19 cellular contexts compared by ENCODE assay signal in genomic region chr2:37633234-37633633, GRCh38.
"Had no signal": no experiment of that assay in that cellular context is flagged by ENCODE, and none has a peak within 500 bp of the region (broad histone marks: within the 10 kb centered on the region; RNA-seq: fewer than 3 reads in every experiment).

No MANE protein-coding gene starts in this region.

- H3K27ac ChIP-seq: body of pancreas, gastroesophageal sphincter, heart left ventricle, pancreas, sigmoid colon, thyroid gland had no signal

- H3K36me3 ChIP-seq: gastroesophageal sphincter, heart left ventricle, pancreas, sigmoid colon, thyroid gland had no signal

- H3K9me3 Mint-ChIP-seq: activated CD4-positive, alpha-beta T cell treated with anti-CD3 and anti-CD28 coated beads, Interleukin-2, amount 10 ng/mL, durations not matched to agents 24 days and 14 days; activated T-cell treated with anti-CD3 and anti-CD28 coated beads, Interleukin-2, amount 50 U/mL, for 72 hours had no signal

- ATAC-seq: activated naive CD4-positive, alpha-beta T cell treated with anti-CD3 and anti-CD28 coated beads, Interleukin-2, amount 50 U/mL, for 72 hours; activated T-cell treated with anti-CD3 and anti-CD28 coated beads, Interleukin-2, amount 50 U/mL, for 72 hours; body of pancreas; esophagus mucosa; gastroesophageal sphincter; heart left ventricle; left ventricle myocardium superior; naive thymus-derived CD4-positive, alpha-beta T cell; pancreas; SK-N-SH treated with all-trans-retinoic acid at 6 μM for 48 hours had no signal

- H3K27ac Mint-ChIP-seq: activated CD4-positive, alpha-beta T cell treated with anti-CD3 and anti-CD28 coated beads, Interleukin-2, amount 10 ng/mL, durations not matched to agents 24 days and 14 days; activated naive CD4-positive, alpha-beta T cell treated with anti-CD3 and anti-CD28 coated beads, Interleukin-2, amount 50 U/mL, for 72 hours had no signal

- H3K4me3 ChIP-seq: body of pancreas, gastroesophageal sphincter, heart left ventricle, pancreas, sigmoid colon, thyroid gland had no signal

- H3K4me1 ChIP-seq: gastroesophageal sphincter, thyroid gland had no signal

- H3K27me3 ChIP-seq: body of pancreas, gastroesophageal sphincter, heart left ventricle, pancreas, sigmoid colon, thyroid gland had no signal

- H3K4me3 Mint-ChIP-seq: activated CD4-positive, alpha-beta T cell treated with anti-CD3 and anti-CD28 coated beads, Interleukin-2, amount 10 ng/mL, durations not matched to agents 24 days and 14 days; naive thymus-derived CD4-positive, alpha-beta T cell had no signal

- DNase-seq: activated CD4-positive, alpha-beta T cell treated with anti-CD3 and anti-CD28 coated beads, Interleukin-2, amount 10 ng/mL, durations not matched to agents 24 days and 14 days; activated CD8-positive, alpha-beta memory T cell treated with anti-CD3 and anti-CD28 coated beads, Interleukin-2, amount 50 U/mL, for 4 hours; activated gamma-delta T cell; activated T-cell treated with anti-CD3 and anti-CD28 coated beads, Interleukin-2, amount 50 U/mL, for 72 hours; body of pancreas; heart left ventricle; left ventricle myocardium superior; mesenchymal stem cell; naive thymus-derived CD4-positive, alpha-beta T cell; pancreas; sigmoid colon; stimulated activated CD8-positive, alpha-beta memory T cell treated with anti-CD3 and anti-CD28 coated beads, Interleukin-4, amount 100 ng/mL, for 48 hours; stimulated activated naive CD4-positive, alpha-beta T cell treated with Interleukin-2 at 50 U/mL for 16 hours; T-helper 1 cell; thyroid gland had no signal

- H3K9me3 ChIP-seq: body of pancreas, gastroesophageal sphincter, heart left ventricle, pancreas, sigmoid colon, thyroid gland had no signal
